Comparison of ENCODE assay signal across 8 cellular contexts in genomic region chr15:29102911-29103824, GRCh38.
DNase-seq lines count a peak whose midpoint lies in the region; ATAC-seq, FAIRE-seq and TF ChIP-seq lines count a peak whose summit lies in the region.

No MANE protein-coding gene starts in this region.

- ATAC-seq in naive thymus-derived CD8-positive, alpha-beta T cell, result peak; percentile 33 to 39
- ATAC-seq in HG03571 (IDR thresholded peaks at IDR 0.05; ENCODE audit: unreplicated experiment), result no peak
- no peak for ATAC-seq in HG03139 (IDR thresholded peaks at IDR 0.05; ENCODE audit: unreplicated experiment)

- no peak overlapping the region; a peak in 1 of 7 replicates for H3K9ac ChIP-seq in H1 (replicated peaks in 1 of 4; ENCODE audit: extremely low read depth in 1 of 4, low read depth in 3 of 4, low read length in 3 of 4)

- peaks cover 4 to 19% (median 13%) of the 10 kb centered on the region in 4 donors for H3K4me1 Mint-ChIP-seq in naive thymus-derived CD8-positive, alpha-beta T cell

- H2BK120ac ChIP-seq in H1 (replicated peaks; ENCODE audit: low read depth, low read length), result no peak overlapping the region

- no peak overlapping the region for H2BK15ac ChIP-seq in H1 (ENCODE audit: low read length)

- H2AFZ ChIP-seq in H1 (ENCODE audit: low read length), result no peak overlapping the region

- H3K56ac ChIP-seq in H1 (replicated peaks; ENCODE audit: insufficient read length, low read depth, low read length), result no peak overlapping the region

- H3K79me1 ChIP-seq in H1 (ENCODE audit: low read depth, low read length), result no peaks in the 10 kb centered on the region

- no peak overlapping the region for H2BK5ac ChIP-seq in H1 (ENCODE audit: low read depth, low read length)

- H3K9me3 ChIP-seq in AG04450 (ENCODE audit: control insufficient read depth, insufficient read depth, low read length), result no peaks in the 10 kb centered on the region; the same call in 1 of the 2 replicates
- no peaks in the 10 kb centered on the region for H3K9me3 ChIP-seq in HEK293 (ENCODE audit: control insufficient read depth, insufficient read depth, low read depth, low read length)
- H3K9me3 ChIP-seq in H1 (ENCODE audit: insufficient read depth in 2 of 2, low read depth in 1 of 2, low read length in 1 of 2), result no peaks in the 10 kb centered on the region

- H2BK20ac ChIP-seq in H1 (ENCODE audit: low read length), result no peak overlapping the region

- H3K4me3 ChIP-seq in AG04450 (ENCODE audit: low read depth, low read length) (peak overlapping the region; percentile 43), HEK293 (ENCODE audit: low read depth, low read length) (peak overlapping the region; percentile 34), H1 (ENCODE audit: extremely low read depth in 1 of 4, insufficient read depth in 2 of 4, low read depth in 3 of 4, low read length in 4 of 4) (peak overlapping the region; percentile 20 to 59 (median 27); a peak in 6 of 8 replicates)

- CTCF ChIA-PET in AG04450 (lab: Charles Lee), result interaction anchor here (0.6 to 4.6 kb wide), 49 partner anchors 8 to 1217 kb away, joined by 3 to 62 read pairs (median 4); no protein-coding TSS in a partner anchor
- CTCF ChIA-PET in HEK293 (lab: Yijun Ruan, JAX), result interaction anchor here (0.6 to 2.1 kb wide), 18 partner anchors 7 to 770 kb away, joined by 3 to 11 read pairs (median 4); no protein-coding TSS in a partner anchor
- CTCF ChIA-PET in H1 (lab: Charles Lee; ENCODE audit: partially characterized antibody), result interaction anchor here (0.7 to 4.8 kb wide), 53 partner anchors 7 to 246 kb away, joined by 3 to 90 read pairs (median 5); no protein-coding TSS in a partner anchor

- no peaks in the 10 kb centered on the region for H3K27me3 Mint-ChIP-seq in naive thymus-derived CD8-positive, alpha-beta T cell

- H3K9me3 Mint-ChIP-seq in naive thymus-derived CD8-positive, alpha-beta T cell, result no peaks in the 10 kb centered on the region

- TF ChIP-seq EP300 in H1 (IDR thresholded peaks at IDR 0.05; ENCODE audit: borderline replicate concordance in 1 of 2, low read depth in 2 of 2, low read length in 2 of 2), result no peak

- no peak for TF ChIP-seq RAD21 in H1 (IDR thresholded peaks at IDR 0.05 in 1 of 2, conservative IDR thresholded peaks at IDR 0.05 in 1 of 2; ENCODE audit: low read depth in 2 of 2, low read length in 2 of 2)

- no peak overlapping the region for H4K5ac ChIP-seq in H1 (ENCODE audit: insufficient read length, low read depth, low read length)

- no peak overlapping the region for H2AK5ac ChIP-seq in H1 (ENCODE audit: low read depth, low read length)

- peak overlapping the region; percentile 48; the same call in 1 of the 2 replicates for H3K18ac ChIP-seq in H1 (ENCODE audit: extremely low read depth, low read length)

- H4K20me1 ChIP-seq in H1 (replicated peaks in 1 of 2; ENCODE audit: control insufficient read depth in 1 of 2, insufficient read depth in 2 of 2, low read length in 2 of 2), result no peaks in the 10 kb centered on the region

- H3K23me2 ChIP-seq in H1 (ENCODE audit: low read depth, low read length), result no peaks in the 10 kb centered on the region

- H3K36me3 ChIP-seq in HEK293 (ENCODE audit: control insufficient read depth in 2 of 2, insufficient read depth in 1 of 2, low read length in 2 of 2), result peaks cover 0 to 3% of the 10 kb centered on the region in 2 experiments; a peak in 2 of 3 replicates
- H3K36me3 ChIP-seq in H1 (ENCODE audit: control insufficient read depth in 2 of 4, insufficient read depth in 4 of 4, low read length in 3 of 4), result no peaks in the 10 kb centered on the region

- POLR2A ChIA-PET in AG04450 (lab: Yijun Ruan, JAX) (no interaction called here), HEK293 (lab: Yijun Ruan, JAX) (no interaction called here), H1 (lab: Charles Lee; ENCODE audit: partially characterized antibody) (interaction anchor here (0.8 to 1.7 kb wide), 4 partner anchors 10 to 41 kb away, joined by 3 to 6 read pairs (median 4); no protein-coding TSS in a partner anchor)
- POLR2A ChIA-PET in naive thymus-derived CD8-positive, alpha-beta T cell (lab: Charles Lee), result interaction anchor here (0.5 kb wide), 1 partner anchor 228 kb away, joined by 3 read pairs; no protein-coding TSS in a partner anchor

- peak overlapping the region; percentile 91 for H4K8ac ChIP-seq in H1 (ENCODE audit: extremely low read depth, insufficient read depth, low read length)

- peak overlapping the region; percentile 2 to 66; a peak in 3 of 4 replicates for H3K4me2 ChIP-seq in H1 (ENCODE audit: insufficient read depth in 1 of 2, low read depth in 2 of 2, low read length in 2 of 2)

- no peak overlapping the region for H4K91ac ChIP-seq in H1 (replicated peaks; ENCODE audit: insufficient read length, low read length)

- TF ChIP-seq POLR2A in H1 (IDR thresholded peaks at IDR 0.05; ENCODE audit: control extremely low read depth in 1 of 2, low read depth in 2 of 2, low read length in 2 of 2), result no peak

- DNase-seq in AG04450 (ENCODE audit: low read depth, low spot score), result no peak
- DNase-seq in H1 (ENCODE audit: low read depth in 1 of 2, low spot score in 2 of 2), result peak in 1 of 2 experiments; percentile 79
- DNase-seq in naive thymus-derived CD8-positive, alpha-beta T cell, result peak in 2 of 10 donors; percentile 18 to 46
- no peak for DNase-seq in GM19239 (ENCODE audit: insufficient read length, low spot score)
- no peak for DNase-seq in NCI-H2081 treated with DMSO at 0.1 percent for 48 hours (lab: John Stamatoyannopoulos, UW)

- H3K27ac Mint-ChIP-seq in naive thymus-derived CD8-positive, alpha-beta T cell, result peak overlapping the region in 4 of 10 donors; percentile 51 to 65 (median 56)

- H3K27me3 ChIP-seq in AG04450 (ENCODE audit: control insufficient read depth, insufficient read depth, low read length) (no peaks in the 10 kb centered on the region), H1 (replicated peaks in 1 of 4; ENCODE audit: control insufficient read depth in 3 of 4, extremely low read depth in 1 of 4, insufficient read depth in 3 of 4, low read length in 3 of 4) (no peaks in the 10 kb centered on the region)

- 0 out of 2 replicates have a peak, but pooled peaks have one; percentile 0 for TF ChIP-seq CTCF in AG04450 (IDR thresholded peaks at IDR 0.05; ENCODE audit: low read depth, low read length)
- no peak for TF ChIP-seq CTCF in HEK293 (tag by site-specific recombination; IDR thresholded peaks at IDR 0.05)
- no peak for TF ChIP-seq CTCF in H1 (IDR thresholded peaks at IDR 0.05; ENCODE audit: control extremely low read depth in 1 of 3, insufficient read depth in 1 of 3, low read depth in 1 of 3, low read length in 3 of 3)

- H3K23ac ChIP-seq in H1 (ENCODE audit: insufficient read length), result no peak overlapping the region

- H3K4me1 ChIP-seq in HEK293 (ENCODE audit: control insufficient read depth, insufficient read depth, low read length) (no peaks in the 10 kb centered on the region), H1 (replicated peaks in 1 of 4; ENCODE audit: control insufficient read depth in 3 of 4, insufficient read depth in 4 of 4, low read length in 3 of 4) (peaks cover 0 to 17% (median 6%) of the 10 kb centered on the region in 4 experiments; a peak in 5 of 7 replicates)

- no peaks in the 10 kb centered on the region for H3K79me2 ChIP-seq in H1 (ENCODE audit: control insufficient read depth in 1 of 2, insufficient read depth in 2 of 2, low read length in 2 of 2)

- WGBS in H1 (ENCODE audit: extremely low coverage in 1 of 2, insufficient coverage in 1 of 2, insufficient read length in 1 of 2, insufficient replicate concordance in 2 of 2, low coverage in 1 of 2, low lambda C conversion rate in 2 of 2, missing lambda C conversion rate in 1 of 2), 2 experiments, result 51% methylated on average over 51 of the region's 52 CpGs; no CpG with 5 or more reads in 1 of the 2 experiments

- no peak overlapping the region for H3K14ac ChIP-seq in H1 (ENCODE audit: insufficient read length)

- no peak overlapping the region for H3K4ac ChIP-seq in H1 (replicated peaks; ENCODE audit: insufficient read length, low read depth, low read length)

- no peak overlapping the region for H2BK12ac ChIP-seq in H1 (ENCODE audit: low read depth, low read length)

- H3K36me3 Mint-ChIP-seq in naive thymus-derived CD8-positive, alpha-beta T cell, result peaks cover 0 to 85% (median 14%) of the 10 kb centered on the region in 3 donors

- H3K27ac ChIP-seq in AG04450 (ENCODE audit: low read depth, low read length) (no peak overlapping the region), HEK293 (ENCODE audit: extremely low read depth, low read depth, low read length) (peak overlapping the region; percentile 46; the same call in 1 of the 2 replicates), H1 (ENCODE audit: low read depth, low read length) (no peak overlapping the region)

- H3K4me3 Mint-ChIP-seq in naive thymus-derived CD8-positive, alpha-beta T cell, result peak overlapping the region in 3 of 10 donors; percentile 23 to 40 (median 29)

- FAIRE-seq in H1 (lab: Jason Lieb, UNC), result no peak
- FAIRE-seq in GM19239 (lab: Jason Lieb, UNC), result no peak

TF ChIP-seq in H1, 55 proteins besides CTCF, POLR2A, EP300 and RAD21:
- TF ChIP-seq EGR1 (IDR thresholded peaks at IDR 0.05; ENCODE audit: borderline replicate concordance, low read depth, low read length), result peak; percentile 84; the same call in 1 of the 2 replicates
- TF ChIP-seq RFX5 (IDR thresholded peaks at IDR 0.05; ENCODE audit: borderline replicate concordance, low read depth, low read length), result no peak
- no peak for TF ChIP-seq CBX5 (IDR thresholded peaks at IDR 0.05; ENCODE audit: low read depth, low read length)
- TF ChIP-seq KDM4A (IDR thresholded peaks at IDR 0.05; ENCODE audit: low read depth, low read length, severe bottlenecking), result peak; percentile 89
- TF ChIP-seq TEAD4 (IDR thresholded peaks at IDR 0.05; ENCODE audit: low read depth, low read length), result peak; percentile 67; the same call in 1 of the 2 replicates
- no peak for TF ChIP-seq NRF1 (IDR thresholded peaks at IDR 0.05; ENCODE audit: low read depth, low read length)
- TF ChIP-seq, protein P1, sequence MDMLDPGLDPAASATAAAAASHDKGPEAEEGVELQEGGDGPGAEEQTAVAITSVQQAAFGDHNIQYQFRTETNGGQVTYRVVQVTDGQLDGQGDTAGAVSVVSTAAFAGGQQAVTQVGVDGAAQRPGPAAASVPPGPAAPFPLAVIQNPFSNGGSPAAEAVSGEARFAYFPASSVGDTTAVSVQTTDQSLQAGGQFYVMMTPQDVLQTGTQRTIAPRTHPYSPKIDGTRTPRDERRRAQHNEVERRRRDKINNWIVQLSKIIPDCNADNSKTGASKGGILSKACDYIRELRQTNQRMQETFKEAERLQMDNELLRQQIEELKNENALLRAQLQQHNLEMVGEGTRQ (IDR thresholded peaks at IDR 0.05; ENCODE audit: low read length), result no peak
- TF ChIP-seq RBBP5 (IDR thresholded peaks at IDR 0.05; ENCODE audit: borderline replicate concordance, low read depth, low read length), result 0 out of 2 replicates have a peak, but pooled peaks have one; percentile 18
- peak; percentile 66 for TF ChIP-seq ASH2L (IDR thresholded peaks at IDR 0.05; ENCODE audit: low read length)
- TF ChIP-seq SIX5 (IDR thresholded peaks at IDR 0.05; ENCODE audit: low read depth, low read length), result no peak
- TF ChIP-seq SIRT6 (IDR thresholded peaks at IDR 0.05; ENCODE audit: low read length), result no peak

Comparison
In these comparisons a context has a peak if more than half of its experiments do, and no peak if none do; other contexts are left out.
1. ATAC-seq: peak in naive thymus-derived CD8-positive, alpha-beta T cell (2 of 2); none in HG03571 (single experiment) and HG03139 (single experiment).
2. POLR2A ChIA-PET loops: an anchor here in H1 (0.8 to 1.7 kb wide) and naive thymus-derived CD8-positive, alpha-beta T cell (0.5 kb wide); none called in AG04450 and HEK293.
3. Peak in every context shown above with its lines, with median percentiles within 50 percentile points of each other: H3K4me3 ChIP-seq.